In the genomic region with DNA sequence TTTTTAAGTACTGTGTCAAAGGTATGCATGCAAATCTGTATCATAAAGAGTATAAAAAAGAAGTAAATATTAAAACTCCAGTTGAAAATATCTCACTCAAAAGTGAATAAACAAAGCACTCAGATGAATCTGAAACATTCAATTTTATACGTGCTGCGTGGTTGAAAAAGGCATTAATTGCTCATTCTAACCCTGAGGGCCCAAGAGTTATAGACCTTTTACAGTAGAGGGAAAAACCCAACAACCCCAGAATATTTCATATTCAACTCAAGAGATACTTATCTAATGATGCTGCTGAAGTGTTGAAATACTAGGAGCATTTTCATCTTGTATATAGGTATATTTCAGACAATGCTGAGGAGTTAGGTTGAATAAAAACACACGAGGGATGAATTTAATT, we compare ENCODE assay signal across 19 cellular contexts.
"Had no signal": no experiment of that assay in that cellular context is flagged by ENCODE, and none has a peak within 500 bp of the region (broad histone marks: within the 10 kb centered on the region; RNA-seq: fewer than 3 reads in every experiment).

No MANE protein-coding gene starts in this region.

- H3K36me3 ChIP-seq: MG63, SJCRH30 had no signal

- H3K27ac ChIP-seq: SJCRH30 had no signal

- H3K4me3 ChIP-seq: MG63, SJCRH30 had no signal

- H3K9me3 ChIP-seq: MG63, SJCRH30 had no signal

- DNase-seq: KBM-7, MG63, NCI-H1092, NCI-H1105 treated with DMSO at 0.1 percent for 48 hours, NCI-H1417 treated with DMSO at 0.1 percent for 48 hours, NCI-H146, NCI-H1694 treated with DMSO at 0.1 percent for 48 hours, NCI-H1930, NCI-H2081, NCI-H2227 treated with DMSO at 0.1 percent for 48 hours, NCI-H510A, NCI-H524 treated with DMSO at 0.1 percent for 48 hours, NCI-H69, NCI-H774, PC-3, SHP77 treated with DMSO at 0.1 percent for 48 hours, SJCRH30 had no signal

- H3K27me3 ChIP-seq: MG63, SJCRH30 had no signal

- H3K4me1 ChIP-seq: SJCRH30 had no signal

- ATAC-seq: Panc1, PC-3, Right ventricle myocardium inferior had no signal
